8 cellular contexts compared by ENCODE assay signal in the genomic region with DNA sequence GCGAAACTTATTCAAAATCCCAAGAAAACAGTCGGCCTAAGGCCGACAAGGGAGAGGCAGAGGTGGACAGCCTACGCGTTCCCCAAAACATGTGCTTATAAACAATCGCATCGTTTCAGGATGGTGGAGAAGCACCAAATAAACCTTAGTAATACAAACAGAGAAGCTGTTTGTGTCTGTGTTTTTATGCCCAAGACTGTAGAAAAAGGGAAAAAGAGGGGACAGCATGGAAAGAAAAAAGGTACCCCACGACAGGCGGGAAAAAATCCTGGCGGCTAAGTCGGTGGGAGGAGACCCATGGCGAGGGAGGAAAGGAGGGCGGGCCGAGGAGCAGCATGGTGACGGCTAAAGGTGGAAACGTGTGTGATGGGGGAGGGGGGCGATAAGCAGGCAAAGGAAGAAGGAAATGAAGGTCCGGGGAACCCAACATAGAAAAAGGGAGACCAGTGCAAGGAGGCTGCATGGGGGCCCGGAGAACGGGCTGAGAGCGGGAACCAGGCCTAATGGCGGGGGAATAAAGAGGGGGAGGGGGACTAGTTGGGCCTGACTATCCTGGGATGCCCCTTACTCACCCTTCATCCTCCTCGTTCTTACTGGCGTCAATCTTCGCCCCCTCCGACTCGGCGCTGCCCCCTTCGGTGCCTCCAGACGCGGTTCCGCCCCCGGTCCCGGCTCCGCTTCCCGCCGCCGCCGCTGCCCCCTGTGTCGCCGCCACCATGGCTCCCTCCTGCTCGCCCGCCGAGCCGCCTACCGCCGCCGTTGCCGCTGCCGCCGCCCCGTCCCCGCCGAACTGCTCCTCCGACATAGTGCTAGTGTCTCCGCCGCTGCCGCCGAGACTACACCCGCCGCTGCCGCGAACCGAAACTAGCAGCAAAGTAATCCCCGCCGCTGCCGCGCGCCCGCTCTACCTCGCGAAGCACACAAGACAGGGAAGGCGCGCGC. TPM values are rescaled to one million over a fixed set of nuclear protein-coding genes. Genes with fewer than 3 reads are reported as not detected.
DNase-seq lines count a peak whose midpoint lies in the region; ATAC-seq and TF ChIP-seq lines count a peak whose summit lies in the region.

No MANE protein-coding gene starts in this region.

- H2AFZ ChIP-seq in SU-DHL-6 (ENCODE audit: low read depth, low read length, severe bottlenecking) = no peak overlapping the region

- H3K36me3 ChIP-seq in SU-DHL-6 (ENCODE audit: low read length) (peaks cover 26% of the 10 kb centered on the region), adipocyte (ENCODE audit: control insufficient read depth, insufficient read depth, low read length, severe bottlenecking) (peaks cover 8% of the 10 kb centered on the region), left ventricle myocardium inferior (peaks cover 5% of the 10 kb centered on the region), psoas muscle (ENCODE audit: insufficient read depth in 1 of 2, low read depth in 1 of 2) (peaks cover 2 to 12% of the 10 kb centered on the region in 2 donors), urinary bladder (ENCODE audit: insufficient read depth) (no peaks in the 10 kb centered on the region)

- intact Hi-C loops in left ventricle myocardium inferior (cut with micrococcal nuclease) = loop anchor here (5.0 kb wide), 1 partner anchor 54 kb away; no protein-coding TSS in a partner anchor
- intact Hi-C loops in psoas muscle (cut with DNase I) = loop anchor here (5.0 to 10.0 kb wide), 5 partner anchors 86 to 1082 kb away; a partner anchor contains a TSS

- H3K9ac ChIP-seq in SU-DHL-6 (ENCODE audit: low read length) (peak overlapping the region; percentile 99), adipocyte (ENCODE audit: low read length) (peak overlapping the region; percentile 98)

- H3K4me2 ChIP-seq in SU-DHL-6 (ENCODE audit: low read depth, low read length, poor library complexity, severe bottlenecking) = peak overlapping the region; percentile 89

- no peaks in the 10 kb centered on the region for H3K9me3 ChIP-seq in SU-DHL-6 (ENCODE audit: insufficient read depth, low read length)
- H3K9me3 ChIP-seq in adipocyte (ENCODE audit: control insufficient read depth, low read length) = no peaks in the 10 kb centered on the region
- H3K9me3 ChIP-seq in left ventricle myocardium inferior (replicated peaks) = no peaks in the 10 kb centered on the region
- H3K9me3 ChIP-seq in psoas muscle = no peaks in the 10 kb centered on the region

- H3K4me1 ChIP-seq in adipocyte (ENCODE audit: control insufficient read depth, insufficient read depth, low read length) = peaks cover 31% of the 10 kb centered on the region
- H3K4me1 ChIP-seq in left ventricle myocardium inferior = peaks cover 76% of the 10 kb centered on the region
- H3K4me1 ChIP-seq in psoas muscle = peaks cover 40% of the 10 kb centered on the region
- no peaks in the 10 kb centered on the region for H3K4me1 ChIP-seq in urinary bladder (ENCODE audit: insufficient read depth)

- H3K9me2 ChIP-seq in SU-DHL-6 (replicated peaks; ENCODE audit: insufficient read depth, low read length) = no peaks in the 10 kb centered on the region

- TF ChIP-seq CTCF in SU-DHL-6 (IDR thresholded peaks at IDR 0.05; ENCODE audit: insufficient read depth, low read length, poor library complexity, severe bottlenecking) = no peak
- TF ChIP-seq CTCF in left ventricle myocardium inferior (IDR thresholded peaks at IDR 0.05; ENCODE audit: borderline replicate concordance) = no peak
- TF ChIP-seq CTCF in psoas muscle (IDR thresholded peaks at IDR 0.05) = no peak

- peak; percentile 21 for ATAC-seq in HG02571 (IDR thresholded peaks at IDR 0.05; ENCODE audit: unreplicated experiment)
- peak; percentile 18 to 53 (median 41) for ATAC-seq in psoas muscle

- H3K27me3 ChIP-seq in SU-DHL-6 (ENCODE audit: low read length) (no peaks in the 10 kb centered on the region), adipocyte (replicated peaks; ENCODE audit: control insufficient read depth, insufficient read depth, low read length) (no peaks in the 10 kb centered on the region), left ventricle myocardium inferior (ENCODE audit: low read depth) (no peaks in the 10 kb centered on the region), psoas muscle (ENCODE audit: insufficient read depth in 3 of 3, low read length in 2 of 3) (no peaks in the 10 kb centered on the region)

- H4K20me1 ChIP-seq in SU-DHL-6 (ENCODE audit: low read depth, low read length) = peaks cover 30% of the 10 kb centered on the region

- H3K27ac ChIP-seq in SU-DHL-6 (ENCODE audit: low read depth, low read length) (peak overlapping the region; percentile 88), left ventricle myocardium inferior (replicated peaks) (peak overlapping the region; percentile 99), psoas muscle (peak overlapping the region; percentile 95), urinary bladder (ENCODE audit: low read depth) (peak overlapping the region; percentile 98)

- DNase-seq in NAMALWA (ENCODE audit: low spot score) (peak; percentile 87), adipocyte (ENCODE audit: low read depth) (peak; percentile 81), left ventricle myocardium inferior (peak; percentile 71), psoas muscle (peak; percentile 66 to 78)

- peaks cover 63% of the 10 kb centered on the region for H3K79me2 ChIP-seq in SU-DHL-6 (ENCODE audit: insufficient read depth, low read length)

- no peaks in the 10 kb centered on the region; the same call in 1 of the 2 replicates for H3F3A ChIP-seq in SU-DHL-6 (ENCODE audit: insufficient read depth)

- H3K4me3 ChIP-seq in GM08714 (ENCODE audit: low read length) (peak overlapping the region; percentile 100), SU-DHL-6 (ENCODE audit: insufficient read depth, low read length, poor library complexity, severe bottlenecking) (peak overlapping the region; percentile 87), adipocyte (ENCODE audit: low read length) (peak overlapping the region; percentile 89), left ventricle myocardium inferior (peak overlapping the region; percentile 95), psoas muscle (peak overlapping the region; percentile 84), urinary bladder (ENCODE audit: low read depth, low read length) (peak overlapping the region; percentile 73)

- WGBS in psoas muscle, 3 donors = 0 to 1% (median 1%) methylated on average over 45 to 75 of the region's 75 CpGs
- under 1% methylated on average over 75 of the region's 75 CpGs for WGBS in urinary bladder

RNA-seq across cellular contexts. Expression of a gene that starts 0.6 kb away (rescaled TPM):
- total RNA-seq in left ventricle myocardium inferior (93.0 TPM), psoas muscle (100 to 1,000 TPM in 3 of 4 donors, 10 to 100 TPM in 1; 82.0 to 139 (median 115) TPM), urinary bladder (93.1 TPM)
- polyA plus RNA-seq in psoas muscle (100 to 1,000 TPM in 2 of 3 donors, 10 to 100 TPM in 1; 92.7 to 158 (median 117) TPM), urinary bladder (171 TPM)

RNA-seq across cellular contexts. Expression of a gene that starts 57.1 kb away (rescaled TPM):
- total RNA-seq in left ventricle myocardium inferior (93.5 TPM), psoas muscle (100 to 1,000 TPM; 145 to 379 (median 316) TPM), urinary bladder (195 TPM)
- polyA plus RNA-seq in psoas muscle (100 to 1,000 TPM; 362 to 488 (median 370) TPM), urinary bladder (251 TPM)

RNA-seq across cellular contexts. Expression of a gene that starts 57.2 kb away (rescaled TPM):
- total RNA-seq in left ventricle myocardium inferior (16.2 TPM), psoas muscle (10 to 100 TPM in 3 of 4 donors, 1 to 10 TPM in 1; 9.1 to 15.3 (median 11.5) TPM), urinary bladder (35.7 TPM)
- polyA plus RNA-seq in psoas muscle (10 to 100 TPM; 11.1 to 27.7 (median 14.8) TPM), urinary bladder (33.1 TPM)

Comparison
In these comparisons a context has a peak if more than half of its experiments do, and no peak if none do; other contexts are left out.
1. Peak in every context shown above with its lines: DNase-seq, ATAC-seq, H3K4me3 ChIP-seq and H3K27ac ChIP-seq.